17 cellular contexts compared by ENCODE assay signal in genomic region chr4:88528861-88529260, GRCh38. TPM values are rescaled to one million over a fixed set of nuclear protein-coding genes. Genes with fewer than 3 reads are reported as not detected.
A peak's percentile ranks its signal among the peaks of the same experiment; 100 is the strongest.
DNase-seq lines count a peak whose midpoint lies in the region; ATAC-seq and TF ChIP-seq lines count a peak whose summit lies in the region.
"Had no signal": no experiment of that assay in that cellular context is flagged by ENCODE, and none has a peak within 500 bp of the region (broad histone marks: within the 10 kb centered on the region; RNA-seq: fewer than 3 reads in every experiment).

No MANE protein-coding gene starts in this region.

- no peaks in the 10 kb centered on the region for H3K36me3 ChIP-seq in adipocyte (ENCODE audit: control insufficient read depth, insufficient read depth, low read length, severe bottlenecking)
- H3K36me3 ChIP-seq in hepatocyte (replicated peaks; ENCODE audit: insufficient read depth, low read depth): no peaks in the 10 kb centered on the region
- H3K36me3 ChIP-seq in stomach: no peaks in the 10 kb centered on the region

- no peak overlapping the region for H3K4me2 ChIP-seq in hepatocyte

- no peak overlapping the region for H3K4me3 ChIP-seq in AG04450 (ENCODE audit: low read depth, low read length)
- no peak overlapping the region for H3K4me3 ChIP-seq in adipocyte (ENCODE audit: low read length)
- H3K4me3 ChIP-seq in hepatocyte: no peak overlapping the region
- H3K4me3 ChIP-seq in stomach: no peak overlapping the region

- peaks cover 22% of the 10 kb centered on the region for H3K4me1 ChIP-seq in adipocyte (ENCODE audit: control insufficient read depth, insufficient read depth, low read length)
- H3K4me1 ChIP-seq in hepatocyte (ENCODE audit: insufficient read depth): peaks cover 8% of the 10 kb centered on the region
- H3K4me1 ChIP-seq in stomach: peaks cover 7 to 25% (median 13%) of the 10 kb centered on the region in 4 donors

- H3K79me2 ChIP-seq in hepatocyte: peaks cover 10% of the 10 kb centered on the region
- H3K79me2 ChIP-seq: parathyroid adenoma had no signal

- H3K27me3 ChIP-seq in AG04450 (ENCODE audit: control insufficient read depth, insufficient read depth, low read length): no peaks in the 10 kb centered on the region
- H3K27me3 ChIP-seq in adipocyte (replicated peaks; ENCODE audit: control insufficient read depth, insufficient read depth, low read length): no peaks in the 10 kb centered on the region
- H3K27me3 ChIP-seq in hepatocyte: no peaks in the 10 kb centered on the region
- H3K27me3 ChIP-seq in stomach: no peaks in the 10 kb centered on the region

- no peak for TF ChIP-seq POLR2A in stomach (IDR thresholded peaks at IDR 0.05)

- POLR2A ChIA-PET in AG04450 (lab: Yijun Ruan, JAX): no interaction called here

- CTCF ChIA-PET in AG04450 (lab: Charles Lee): interaction anchor here (1.4 to 4.2 kb wide), 4 partner anchors 130 to 494 kb away, joined by 4 to 42 read pairs (median 11); no protein-coding TSS in a partner anchor

- no peaks in the 10 kb centered on the region for H4K20me1 ChIP-seq in hepatocyte (ENCODE audit: insufficient read depth, poor library complexity, severe bottlenecking)

- no peak overlapping the region for H3K9ac ChIP-seq in adipocyte (ENCODE audit: low read length)
- H3K9ac ChIP-seq: parathyroid adenoma had no signal

- WGBS in hepatocyte (ENCODE audit: low lambda C conversion rate, missing lambda C conversion rate): 89% methylated on average over 3 of the region's 3 CpGs
- WGBS in stomach, 5 donors: 86 to 94% (median 89%) methylated on average over 3 of the region's 3 CpGs

- no peak for ATAC-seq in HG03378 (IDR thresholded peaks at IDR 0.05; ENCODE audit: unreplicated experiment)
- ATAC-seq in GM21529 (IDR thresholded peaks at IDR 0.05; ENCODE audit: unreplicated experiment): no peak
- ATAC-seq: activated T-helper 17 cell treated with anti-CD3 and anti-CD28 coated beads, Interleukin-2, amount 50 U/mL, for 72 hours; left lobe of liver; T-helper 17 cell had no signal

- no peak for DNase-seq in AG04450 (ENCODE audit: low read depth, low spot score)
- DNase-seq in HCEC 1CT: peak; percentile 22
- peak; percentile 21 for DNase-seq in adipocyte (ENCODE audit: low read depth)
- no peak for DNase-seq in hepatocyte (ENCODE audit: low spot score)
- no peak for DNase-seq in DMS153 treated with DMSO at 0.1 percent for 48 hours (lab: John Stamatoyannopoulos, UW; ENCODE audit: unreplicated experiment)
- no peak for DNase-seq in stomach
- DNase-seq: Calu3; effector CD4-positive, alpha-beta T cell; NCI-H1105 treated with DMSO at 0.1 percent for 48 hours; NCI-H2171; stimulated activated CD4-positive, alpha-beta T cell treated with anti-CD3 and anti-CD28 coated beads, Interleukin-4, amount 100 ng/mL, for 24 hours; T-helper 17 cell had no signal

- no peak overlapping the region for H3K27ac ChIP-seq in AG04450 (ENCODE audit: low read depth, low read length)
- no peak overlapping the region for H3K27ac ChIP-seq in hepatocyte
- no peak overlapping the region for H3K27ac ChIP-seq in stomach
- H3K27ac ChIP-seq: parathyroid adenoma had no signal

- no peak for TF ChIP-seq EP300 in stomach (IDR thresholded peaks at IDR 0.05)

- H3K9me3 ChIP-seq in AG04450 (ENCODE audit: control insufficient read depth, insufficient read depth, low read length): no peaks in the 10 kb centered on the region
- H3K9me3 ChIP-seq in adipocyte (ENCODE audit: control insufficient read depth, low read length): no peaks in the 10 kb centered on the region
- no peaks in the 10 kb centered on the region for H3K9me3 ChIP-seq in hepatocyte (ENCODE audit: low read depth)
- H3K9me3 ChIP-seq in stomach: no peaks in the 10 kb centered on the region

- H2AFZ ChIP-seq in hepatocyte: no peak overlapping the region
- H2AFZ ChIP-seq: parathyroid adenoma had no signal

- no peaks in the 10 kb centered on the region for H3K9me2 ChIP-seq in hepatocyte (replicated peaks; ENCODE audit: insufficient read depth)

- TF ChIP-seq CTCF in AG04450 (IDR thresholded peaks at IDR 0.05; ENCODE audit: low read depth, low read length): peak; percentile 21; the same call in 1 of the 2 replicates
- TF ChIP-seq CTCF in hepatocyte (IDR thresholded peaks at IDR 0.05; ENCODE audit: poor library complexity): peak; percentile 20
- TF ChIP-seq CTCF in stomach (IDR thresholded peaks at IDR 0.05): no peak

- intact Hi-C loops in stomach (cut with DNase I; ENCODE audit: low total_unique reads): loop anchor here (10.0 kb wide), 1 partner anchor 244 kb away; the partner anchor contains the start of gene PPM1K

RNA-seq across cellular contexts. Expression of gene PYURF, which starts 5.3 kb away (rescaled TPM):
- polyA plus RNA-seq in AG04450 (2011; rRNA removed) (50.5 and 65.7 TPM in 2 replicates), hepatocyte (119 and 135 TPM in 2 replicates), stomach (100 to 1,000 TPM in 1 of 3 donors, 10 to 100 TPM in 2; 75.9 to 112 (median 91.8) TPM)
- polyA minus RNA-seq in AG04450 (2011; rRNA and poly(A)+ RNA removed): 6.1 and 9.4 TPM in 2 replicates
- total RNA-seq in hepatocyte (134 and 139 TPM in 2 replicates), stomach (100 to 1,000 TPM in 2 of 5 donors, 10 to 100 TPM in 3; 11.7 to 296 (median 97.1) TPM)

Comparison
In these comparisons a context has a peak if more than half of its experiments do, and no peak if none do; other contexts are left out.
1. DNase-seq: peak in HCEC 1CT (single experiment) and adipocyte (single experiment); none in AG04450 (single experiment), hepatocyte (single experiment), DMS153 treated with DMSO at 0.1 percent for 48 hours (single experiment) and stomach (single experiment).
2. CTCF ChIP-seq: peak in AG04450 (single experiment) and hepatocyte (single experiment); none in stomach (0 of 7).